Comparison of ENCODE assay signal across 1 cellular context in the genomic region with DNA sequence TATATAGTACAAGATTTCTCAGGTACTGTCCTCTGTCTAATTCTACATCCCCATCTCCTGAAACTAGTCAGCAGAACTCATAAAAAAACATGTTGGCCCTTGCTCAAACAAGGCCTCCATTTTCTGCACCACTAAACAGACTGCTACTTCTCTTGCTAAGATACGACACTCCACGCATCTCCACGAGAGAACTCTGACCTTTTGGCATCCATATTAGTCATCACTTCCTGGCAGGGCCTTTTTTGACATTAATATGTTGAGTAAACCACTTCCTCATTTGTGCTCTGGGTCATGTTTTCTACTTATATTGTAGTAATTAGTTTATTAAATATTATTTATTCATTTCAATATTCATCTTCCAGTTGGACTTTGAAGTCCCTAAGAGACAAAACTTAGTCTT.
TF ChIP-seq lines count a peak whose summit lies in the region.

No MANE protein-coding gene starts in this region.

TF ChIP-seq in SK-N-SH treated with all-trans-retinoic acid at 6 μM for 48 hours, 23 proteins besides CTCF, POLR2A, EP300 and RAD21 (continued from another document):
- TF ChIP-seq, protein P1, sequence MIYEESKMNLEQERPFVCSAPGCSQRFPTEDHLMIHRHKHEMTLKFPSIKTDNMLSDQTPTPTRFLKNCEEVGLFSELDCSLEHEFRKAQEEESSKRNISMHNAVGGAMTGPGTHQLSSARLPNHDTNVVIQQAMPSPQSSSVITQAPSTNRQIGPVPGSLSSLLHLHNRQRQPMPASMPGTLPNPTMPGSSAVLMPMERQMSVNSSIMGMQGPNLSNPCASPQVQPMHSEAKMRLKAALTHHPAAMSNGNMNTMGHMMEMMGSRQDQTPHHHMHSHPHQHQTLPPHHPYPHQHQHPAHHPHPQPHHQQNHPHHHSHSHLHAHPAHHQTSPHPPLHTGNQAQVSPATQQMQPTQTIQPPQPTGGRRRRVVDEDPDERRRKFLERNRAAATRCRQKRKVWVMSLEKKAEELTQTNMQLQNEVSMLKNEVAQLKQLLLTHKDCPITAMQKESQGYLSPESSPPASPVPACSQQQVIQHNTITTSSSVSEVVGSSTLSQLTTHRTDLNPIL (CRISPR knock-in tag; IDR thresholded peaks at IDR 0.05; ENCODE audit: low read depth): no peak
- TF ChIP-seq GLIS3 (CRISPR knock-in tag; IDR thresholded peaks at IDR 0.05) (no peak), SNAI2 (CRISPR knock-in tag; IDR thresholded peaks at IDR 0.05) (no peak), PPARA (CRISPR knock-in tag; IDR thresholded peaks at IDR 0.05; ENCODE audit: borderline replicate concordance) (no peak), OSR1 (CRISPR knock-in tag; IDR thresholded peaks at IDR 0.05) (no peak), CSDC2 (CRISPR knock-in tag; IDR thresholded peaks at IDR 0.05) (no peak), RARB (CRISPR knock-in tag; IDR thresholded peaks at IDR 0.05) (no peak), TCF4 (CRISPR knock-in tag; IDR thresholded peaks at IDR 0.05; ENCODE audit: borderline replicate concordance) (no peak), ZC3H10 (CRISPR knock-in tag; IDR thresholded peaks at IDR 0.05) (no peak)
